ENCODE assay signal across 1 cellular context in genomic region chr16:85720319-85720637, GRCh38.
A peak's percentile ranks its signal among the peaks of the same experiment; 100 is the strongest.
TF ChIP-seq lines count a peak whose summit lies in the region.

No MANE protein-coding gene starts in this region.

TF ChIP-seq in HepG2, 621 proteins besides CTCF, POLR2A, EP300 and RAD21 (continued from another document and continues in another):
- no peak for TF ChIP-seq GMEB2 (CRISPR knock-in tag; IDR thresholded peaks at IDR 0.05; ENCODE audit: low read depth)
- TF ChIP-seq KDM1A (CRISPR knock-in tag; IDR thresholded peaks at IDR 0.05), result peak; percentile 85; the same call in 1 of the 2 replicates
- no peak for TF ChIP-seq TFE3 (CRISPR knock-in tag; IDR thresholded peaks at IDR 0.05)
- TF ChIP-seq NR2F1 (CRISPR knock-in tag; IDR thresholded peaks at IDR 0.05), result peak in 1 of 2 experiments; percentile 77; a peak in 2 of 4 replicates
- TF ChIP-seq ZNF687 (CRISPR knock-in tag; IDR thresholded peaks at IDR 0.05), result peak; percentile 29
- no peak for TF ChIP-seq MEF2D (CRISPR knock-in tag; IDR thresholded peaks at IDR 0.05)
- peak; percentile 53; the same call in 1 of the 2 replicates for TF ChIP-seq HDAC1 (CRISPR knock-in tag; IDR thresholded peaks at IDR 0.05)
- TF ChIP-seq UBTF (CRISPR knock-in tag; IDR thresholded peaks at IDR 0.05), result no peak
- TF ChIP-seq PPARG (CRISPR knock-in tag; conservative IDR thresholded peaks at IDR 0.05), result no peak
- no peak for TF ChIP-seq PATZ1 (CRISPR knock-in tag; IDR thresholded peaks at IDR 0.05)
- no peak for TF ChIP-seq NR2F6 (IDR thresholded peaks at IDR 0.05)
- TF ChIP-seq NR2F6 (CRISPR knock-in tag; IDR thresholded peaks at IDR 0.05), result 0 out of 2 replicates have a peak, but pooled peaks have one; percentile 14
- TF ChIP-seq, protein P1, sequence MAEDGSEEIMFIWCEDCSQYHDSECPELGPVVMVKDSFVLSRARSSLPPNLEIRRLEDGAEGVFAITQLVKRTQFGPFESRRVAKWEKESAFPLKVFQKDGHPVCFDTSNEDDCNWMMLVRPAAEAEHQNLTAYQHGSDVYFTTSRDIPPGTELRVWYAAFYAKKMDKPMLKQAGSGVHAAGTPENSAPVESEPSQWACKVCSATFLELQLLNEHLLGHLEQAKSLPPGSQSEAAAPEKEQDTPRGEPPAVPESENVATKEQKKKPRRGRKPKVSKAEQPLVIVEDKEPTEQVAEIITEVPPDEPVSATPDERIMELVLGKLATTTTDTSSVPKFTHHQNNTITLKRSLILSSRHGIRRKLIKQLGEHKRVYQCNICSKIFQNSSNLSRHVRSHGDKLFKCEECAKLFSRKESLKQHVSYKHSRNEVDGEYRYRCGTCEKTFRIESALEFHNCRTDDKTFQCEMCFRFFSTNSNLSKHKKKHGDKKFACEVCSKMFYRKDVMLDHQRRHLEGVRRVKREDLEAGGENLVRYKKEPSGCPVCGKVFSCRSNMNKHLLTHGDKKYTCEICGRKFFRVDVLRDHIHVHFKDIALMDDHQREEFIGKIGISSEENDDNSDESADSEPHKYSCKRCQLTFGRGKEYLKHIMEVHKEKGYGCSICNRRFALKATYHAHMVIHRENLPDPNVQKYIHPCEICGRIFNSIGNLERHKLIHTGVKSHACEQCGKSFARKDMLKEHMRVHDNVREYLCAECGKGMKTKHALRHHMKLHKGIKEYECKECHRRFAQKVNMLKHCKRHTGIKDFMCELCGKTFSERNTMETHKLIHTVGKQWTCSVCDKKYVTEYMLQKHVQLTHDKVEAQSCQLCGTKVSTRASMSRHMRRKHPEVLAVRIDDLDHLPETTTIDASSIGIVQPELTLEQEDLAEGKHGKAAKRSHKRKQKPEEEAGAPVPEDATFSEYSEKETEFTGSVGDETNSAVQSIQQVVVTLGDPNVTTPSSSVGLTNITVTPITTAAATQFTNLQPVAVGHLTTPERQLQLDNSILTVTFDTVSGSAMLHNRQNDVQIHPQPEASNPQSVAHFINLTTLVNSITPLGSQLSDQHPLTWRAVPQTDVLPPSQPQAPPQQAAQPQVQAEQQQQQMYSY (CRISPR knock-in tag; IDR thresholded peaks at IDR 0.05), result no peak
- 0 out of 2 replicates have a peak, but pooled peaks have one; percentile 30 for TF ChIP-seq ZNF292 (CRISPR knock-in tag; IDR thresholded peaks at IDR 0.05; ENCODE audit: borderline replicate concordance, low read depth)
- TF ChIP-seq ZNF674 (CRISPR knock-in tag; IDR thresholded peaks at IDR 0.05; ENCODE audit: low read depth), result no peak
- TF ChIP-seq SAP130 (CRISPR knock-in tag; IDR thresholded peaks at IDR 0.05; ENCODE audit: low read depth), result no peak
- peak; percentile 92; the same call in 1 of the 2 replicates for TF ChIP-seq ESRRA (CRISPR knock-in tag; IDR thresholded peaks at IDR 0.05; ENCODE audit: low read depth)
- TF ChIP-seq ZNF605 (CRISPR knock-in tag; IDR thresholded peaks at IDR 0.05), result no peak
- TF ChIP-seq RCOR2 (CRISPR knock-in tag; IDR thresholded peaks at IDR 0.05), result peak; percentile 59; the same call in 1 of the 2 replicates
- no peak for TF ChIP-seq ZFY (CRISPR knock-in tag; IDR thresholded peaks at IDR 0.05)
- peak; percentile 67 for TF ChIP-seq HNF4A (CRISPR knock-in tag; IDR thresholded peaks at IDR 0.05)
- TF ChIP-seq, protein P2, sequence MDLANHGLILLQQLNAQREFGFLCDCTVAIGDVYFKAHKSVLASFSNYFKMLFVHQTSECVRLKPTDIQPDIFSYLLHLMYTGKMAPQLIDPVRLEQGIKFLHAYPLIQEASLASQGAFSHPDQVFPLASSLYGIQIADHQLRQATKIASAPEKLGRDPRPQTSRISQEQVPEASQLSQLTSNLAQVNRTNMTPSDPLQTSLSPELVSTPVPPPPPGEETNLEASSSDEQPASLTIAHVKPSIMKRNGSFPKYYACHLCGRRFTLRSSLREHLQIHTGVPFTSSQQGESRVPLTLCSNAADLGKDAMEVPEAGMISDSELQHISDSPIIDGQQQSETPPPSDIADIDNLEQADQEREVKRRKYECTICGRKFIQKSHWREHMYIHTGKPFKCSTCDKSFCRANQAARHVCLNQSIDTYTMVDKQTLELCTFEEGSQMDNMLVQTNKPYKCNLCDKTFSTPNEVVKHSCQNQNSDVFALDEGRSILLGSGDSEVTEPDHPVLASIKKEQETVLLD (CRISPR knock-in tag; IDR thresholded peaks at IDR 0.05; ENCODE audit: low read depth), result no peak
- TF ChIP-seq, protein P3, sequence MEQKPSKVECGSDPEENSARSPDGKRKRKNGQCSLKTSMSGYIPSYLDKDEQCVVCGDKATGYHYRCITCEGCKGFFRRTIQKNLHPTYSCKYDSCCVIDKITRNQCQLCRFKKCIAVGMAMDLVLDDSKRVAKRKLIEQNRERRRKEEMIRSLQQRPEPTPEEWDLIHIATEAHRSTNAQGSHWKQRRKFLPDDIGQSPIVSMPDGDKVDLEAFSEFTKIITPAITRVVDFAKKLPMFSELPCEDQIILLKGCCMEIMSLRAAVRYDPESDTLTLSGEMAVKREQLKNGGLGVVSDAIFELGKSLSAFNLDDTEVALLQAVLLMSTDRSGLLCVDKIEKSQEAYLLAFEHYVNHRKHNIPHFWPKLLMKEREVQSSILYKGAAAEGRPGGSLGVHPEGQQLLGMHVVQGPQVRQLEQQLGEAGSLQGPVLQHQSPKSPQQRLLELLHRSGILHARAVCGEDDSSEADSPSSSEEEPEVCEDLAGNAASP (CRISPR knock-in tag; IDR thresholded peaks at IDR 0.05; ENCODE audit: borderline replicate concordance), result no peak
- peak; percentile 63 for TF ChIP-seq TEAD3 (CRISPR knock-in tag; optimal IDR thresholded peaks at IDR 0.05; ENCODE audit: borderline replicate concordance)
- TF ChIP-seq, protein P4, sequence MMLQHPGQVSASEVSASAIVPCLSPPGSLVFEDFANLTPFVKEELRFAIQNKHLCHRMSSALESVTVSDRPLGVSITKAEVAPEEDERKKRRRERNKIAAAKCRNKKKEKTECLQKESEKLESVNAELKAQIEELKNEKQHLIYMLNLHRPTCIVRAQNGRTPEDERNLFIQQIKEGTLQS (CRISPR knock-in tag; IDR thresholded peaks at IDR 0.05), result peak; percentile 16; the same call in 1 of the 2 replicates
- no peak for TF ChIP-seq ZNF225 (CRISPR knock-in tag; IDR thresholded peaks at IDR 0.05)
- TF ChIP-seq JUNB (CRISPR knock-in tag; IDR thresholded peaks at IDR 0.05; ENCODE audit: borderline replicate concordance), result peak; percentile 39; the same call in 1 of the 2 replicates
- TF ChIP-seq JUND (CRISPR knock-in tag; IDR thresholded peaks at IDR 0.05), result peak; percentile 83; the same call in 1 of the 2 replicates
- no peak for TF ChIP-seq ZNF510 (CRISPR knock-in tag; IDR thresholded peaks at IDR 0.05; ENCODE audit: low read depth)
- TF ChIP-seq GTF3A (CRISPR knock-in tag; conservative IDR thresholded peaks at IDR 0.05), result no peak
- TF ChIP-seq ZNF367 (CRISPR knock-in tag; IDR thresholded peaks at IDR 0.05; ENCODE audit: borderline replicate concordance), result no peak
- TF ChIP-seq ZMYM3 (CRISPR knock-in tag; IDR thresholded peaks at IDR 0.05), result peak; percentile 87
- TF ChIP-seq MAZ (IDR thresholded peaks at IDR 0.05; ENCODE audit: borderline replicate concordance, low read depth, low read length), result 0 out of 2 replicates have a peak, but pooled peaks have one; percentile 25
- TF ChIP-seq MAZ (CRISPR knock-in tag; IDR thresholded peaks at IDR 0.05; ENCODE audit: low read depth), result no peak
- TF ChIP-seq ZMYM2 (CRISPR knock-in tag; IDR thresholded peaks at IDR 0.05), result peak; percentile 96
- TF ChIP-seq, protein P5, sequence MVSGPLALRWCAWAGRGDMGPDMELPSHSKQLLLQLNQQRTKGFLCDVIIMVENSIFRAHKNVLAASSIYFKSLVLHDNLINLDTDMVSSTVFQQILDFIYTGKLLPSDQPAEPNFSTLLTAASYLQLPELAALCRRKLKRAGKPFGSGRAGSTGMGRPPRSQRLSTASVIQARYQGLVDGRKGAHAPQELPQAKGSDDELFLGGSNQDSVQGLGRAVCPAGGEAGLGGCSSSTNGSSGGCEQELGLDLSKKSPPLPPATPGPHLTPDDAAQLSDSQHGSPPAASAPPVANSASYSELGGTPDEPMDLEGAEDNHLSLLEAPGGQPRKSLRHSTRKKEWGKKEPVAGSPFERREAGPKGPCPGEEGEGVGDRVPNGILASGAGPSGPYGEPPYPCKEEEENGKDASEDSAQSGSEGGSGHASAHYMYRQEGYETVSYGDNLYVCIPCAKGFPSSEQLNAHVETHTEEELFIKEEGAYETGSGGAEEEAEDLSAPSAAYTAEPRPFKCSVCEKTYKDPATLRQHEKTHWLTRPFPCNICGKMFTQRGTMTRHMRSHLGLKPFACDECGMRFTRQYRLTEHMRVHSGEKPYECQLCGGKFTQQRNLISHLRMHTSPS (CRISPR knock-in tag; IDR thresholded peaks at IDR 0.05; ENCODE audit: low read depth), result peak; percentile 95; the same call in 1 of the 2 replicates
- peak; percentile 50; the same call in 1 of the 2 replicates for TF ChIP-seq FOSL1 (CRISPR knock-in tag; IDR thresholded peaks at IDR 0.05; ENCODE audit: borderline replicate concordance)
- TF ChIP-seq ZNF598 (CRISPR knock-in tag; IDR thresholded peaks at IDR 0.05; ENCODE audit: borderline replicate concordance), result no peak
- TF ChIP-seq HNRNPL (IDR thresholded peaks at IDR 0.05; ENCODE audit: low read depth, low read length), result peak; percentile 85
- TF ChIP-seq NFRKB (IDR thresholded peaks at IDR 0.05), result no peak
- peak; percentile 98 for TF ChIP-seq ZNF121 (CRISPR knock-in tag; IDR thresholded peaks at IDR 0.05)
